Comparison of ENCODE assay signal across 1 cellular context in the genomic region with DNA sequence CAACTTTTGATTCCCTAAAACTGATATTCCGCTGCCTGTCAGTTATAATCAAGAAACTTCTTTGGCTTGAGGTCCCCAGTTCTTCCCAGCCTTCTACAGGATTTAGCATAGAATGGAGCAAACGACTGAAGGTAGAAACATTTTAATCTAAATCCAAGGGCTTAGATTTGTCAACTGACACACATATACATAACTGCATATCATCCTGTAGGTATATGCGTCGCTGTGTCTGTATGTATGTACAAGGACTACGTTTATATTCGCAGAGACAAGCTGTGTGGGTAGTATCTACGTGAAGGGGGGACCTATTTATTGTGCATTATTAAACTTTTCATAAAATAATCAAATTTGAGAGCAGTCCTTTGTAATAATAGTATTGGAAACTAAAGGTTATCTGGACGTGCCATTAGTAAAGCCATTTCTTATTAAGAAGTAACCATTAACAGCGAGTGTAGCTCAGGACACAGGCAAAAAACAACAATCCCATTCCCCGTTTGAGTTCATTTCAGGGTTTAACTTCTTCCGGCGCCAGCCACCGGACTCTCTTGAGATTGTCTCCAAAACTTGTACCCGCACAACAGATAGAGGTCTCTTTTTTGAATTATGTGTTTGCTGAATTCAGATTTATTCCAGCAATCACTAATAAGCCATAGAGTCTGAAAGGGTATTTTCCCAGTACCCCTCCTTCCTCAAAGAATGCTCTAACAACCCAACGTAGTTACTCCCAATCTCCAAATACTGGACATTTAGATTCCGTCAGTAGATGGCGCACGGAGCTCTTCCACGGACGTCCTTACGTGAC.
TF ChIP-seq lines count a peak whose summit lies in the region.

No MANE protein-coding gene starts in this region.

TF ChIP-seq in K562, 482 proteins besides CTCF, POLR2A, EP300 and RAD21:
- TF ChIP-seq TRIM28 (IDR thresholded peaks at IDR 0.05), result no peak
- TF ChIP-seq MAFF (IDR thresholded peaks at IDR 0.05; ENCODE audit: low read length), result no peak
- no peak for TF ChIP-seq KLF13 (tag; IDR thresholded peaks at IDR 0.05; ENCODE audit: borderline replicate concordance, low read depth)
- no peak for TF ChIP-seq NFIC (IDR thresholded peaks at IDR 0.05)
- TF ChIP-seq, protein P1, sequence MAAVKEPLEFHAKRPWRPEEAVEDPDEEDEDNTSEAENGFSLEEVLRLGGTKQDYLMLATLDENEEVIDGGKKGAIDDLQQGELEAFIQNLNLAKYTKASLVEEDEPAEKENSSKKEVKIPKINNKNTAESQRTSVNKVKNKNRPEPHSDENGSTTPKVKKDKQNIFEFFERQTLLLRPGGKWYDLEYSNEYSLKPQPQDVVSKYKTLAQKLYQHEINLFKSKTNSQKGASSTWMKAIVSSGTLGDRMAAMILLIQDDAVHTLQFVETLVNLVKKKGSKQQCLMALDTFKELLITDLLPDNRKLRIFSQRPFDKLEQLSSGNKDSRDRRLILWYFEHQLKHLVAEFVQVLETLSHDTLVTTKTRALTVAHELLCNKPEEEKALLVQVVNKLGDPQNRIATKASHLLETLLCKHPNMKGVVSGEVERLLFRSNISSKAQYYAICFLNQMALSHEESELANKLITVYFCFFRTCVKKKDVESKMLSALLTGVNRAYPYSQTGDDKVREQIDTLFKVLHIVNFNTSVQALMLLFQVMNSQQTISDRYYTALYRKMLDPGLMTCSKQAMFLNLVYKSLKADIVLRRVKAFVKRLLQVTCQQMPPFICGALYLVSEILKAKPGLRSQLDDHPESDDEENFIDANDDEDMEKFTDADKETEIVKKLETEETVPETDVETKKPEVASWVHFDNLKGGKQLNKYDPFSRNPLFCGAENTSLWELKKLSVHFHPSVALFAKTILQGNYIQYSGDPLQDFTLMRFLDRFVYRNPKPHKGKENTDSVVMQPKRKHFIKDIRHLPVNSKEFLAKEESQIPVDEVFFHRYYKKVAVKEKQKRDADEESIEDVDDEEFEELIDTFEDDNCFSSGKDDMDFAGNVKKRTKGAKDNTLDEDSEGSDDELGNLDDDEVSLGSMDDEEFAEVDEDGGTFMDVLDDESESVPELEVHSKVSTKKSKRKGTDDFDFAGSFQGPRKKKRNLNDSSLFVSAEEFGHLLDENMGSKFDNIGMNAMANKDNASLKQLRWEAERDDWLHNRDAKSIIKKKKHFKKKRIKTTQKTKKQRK (IDR thresholded peaks at IDR 0.05; ENCODE audit: borderline replicate concordance, low read depth, low read length), result no peak
- no peak for TF ChIP-seq GABPB2 (CRISPR knock-in tag; conservative IDR thresholded peaks at IDR 0.05)
- TF ChIP-seq RBM14 (IDR thresholded peaks at IDR 0.05; ENCODE audit: borderline replicate concordance, insufficient read depth, low read depth, low read length), result no peak
- no peak for TF ChIP-seq GTF2E2 (tag; IDR thresholded peaks at IDR 0.05)
- TF ChIP-seq, protein P2, sequence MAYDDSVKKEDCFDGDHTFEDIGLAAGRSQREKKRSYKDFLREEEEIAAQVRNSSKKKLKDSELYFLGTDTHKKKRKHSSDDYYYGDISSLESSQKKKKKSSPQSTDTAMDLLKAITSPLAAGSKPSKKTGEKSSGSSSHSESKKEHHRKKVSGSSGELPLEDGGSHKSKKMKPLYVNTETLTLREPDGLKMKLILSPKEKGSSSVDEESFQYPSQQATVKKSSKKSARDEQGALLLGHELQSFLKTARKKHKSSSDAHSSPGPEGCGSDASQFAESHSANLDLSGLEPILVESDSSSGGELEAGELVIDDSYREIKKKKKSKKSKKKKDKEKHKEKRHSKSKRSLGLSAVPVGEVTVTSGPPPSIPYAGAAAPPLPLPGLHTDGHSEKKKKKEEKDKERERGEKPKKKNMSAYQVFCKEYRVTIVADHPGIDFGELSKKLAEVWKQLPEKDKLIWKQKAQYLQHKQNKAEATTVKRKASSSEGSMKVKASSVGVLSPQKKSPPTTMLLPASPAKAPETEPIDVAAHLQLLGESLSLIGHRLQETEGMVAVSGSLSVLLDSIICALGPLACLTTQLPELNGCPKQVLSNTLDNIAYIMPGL (CRISPR knock-in tag; IDR thresholded peaks at IDR 0.05), result no peak
- no peak for TF ChIP-seq ZNF668 (CRISPR knock-in tag; IDR thresholded peaks at IDR 0.05)
- TF ChIP-seq ZNF589 (CRISPR knock-in tag; IDR thresholded peaks at IDR 0.05; ENCODE audit: low read depth), result no peak
- no peak for TF ChIP-seq CBFB (CRISPR knock-in tag; IDR thresholded peaks at IDR 0.05)
- TF ChIP-seq ETV6 (IDR thresholded peaks at IDR 0.05; ENCODE audit: borderline replicate concordance in 1 of 2, low read depth in 2 of 2, low read length in 1 of 2), result no peak
- no peak for TF ChIP-seq ETV6 (CRISPR knock-in tag; IDR thresholded peaks at IDR 0.05; ENCODE audit: borderline replicate concordance)
- no peak for TF ChIP-seq ZKSCAN3 (CRISPR knock-in tag; IDR thresholded peaks at IDR 0.05)
